In genomic region chr2:134932864-134933526, GRCh38 we compare ENCODE assay signal across 15 cellular contexts. TPM values are rescaled to one million over a fixed set of nuclear protein-coding genes. Genes with fewer than 3 reads are reported as not detected.
DNase-seq lines count a peak whose midpoint lies in the region; ATAC-seq and TF ChIP-seq lines count a peak whose summit lies in the region.
"Had no signal": no experiment of that assay in that cellular context is flagged by ENCODE, and none has a peak within 500 bp of the region (broad histone marks: within the 10 kb centered on the region; RNA-seq: fewer than 3 reads in every experiment).

No MANE protein-coding gene starts in this region.

- no peak overlapping the region for H4K8ac ChIP-seq in neuronal stem cell (ENCODE audit: low read depth, low read length)

- no peak overlapping the region for H2BK15ac ChIP-seq in neuronal stem cell (ENCODE audit: low read length)

- peaks cover 99% of the 10 kb centered on the region for H3K79me2 ChIP-seq in hepatocyte

- H2BK5ac ChIP-seq in neuronal stem cell (ENCODE audit: low read length): no peak overlapping the region

- H3K18ac ChIP-seq in neuronal stem cell (ENCODE audit: low read length): no peak overlapping the region

- H3K14ac ChIP-seq in neuronal stem cell (ENCODE audit: low read length): no peak overlapping the region

- H3K79me1 ChIP-seq in neuronal stem cell (ENCODE audit: low read depth, low read length): no peaks in the 10 kb centered on the region

- DNase-seq in CD4-positive, CD25-positive, alpha-beta regulatory T cell: no peak
- DNase-seq in HT-29 (ENCODE audit: low spot score) (peak; percentile 11), hepatocyte (ENCODE audit: low spot score) (no peak), osteocyte (ENCODE audit: extremely low spot score, unreplicated experiment) (no peak), omental fat pad (ENCODE audit: low spot score) (no peak), neuronal stem cell (ENCODE audit: low spot score) (no peak), GM19238 (ENCODE audit: insufficient read length, low spot score) (no peak), Kasumi-1 (lab: John Stamatoyannopoulos, UW) (no peak)
- DNase-seq: activated CD4-positive, CD25-positive, alpha-beta regulatory T cell treated with anti-CD3 and anti-CD28 coated beads, Interleukin-2, amount 50 U/mL, for 72 hours; DND-41; GOT3; NCI-H2081; stimulated activated CD4-positive, alpha-beta T cell treated with anti-CD3 and anti-CD28 coated beads, Interleukin-4, amount 100 ng/mL, for 1 hour; T-helper 2 cell had no signal

- ATAC-seq in CD4-positive, CD25-positive, alpha-beta regulatory T cell (ENCODE audit: low read depth in 2 of 2): no peak
- no peak for ATAC-seq in omental fat pad (ENCODE audit: low FRiP score)
- ATAC-seq: sciatic nerve had no signal

- 80% methylated on average over 3 of the region's 3 CpGs for WGBS in hepatocyte (ENCODE audit: low lambda C conversion rate, missing lambda C conversion rate)
- no CpG with 5 or more reads among the region's 3 CpGs for WGBS in neuronal stem cell (ENCODE audit: extremely low coverage in 2 of 2, insufficient read length in 2 of 2, insufficient replicate concordance in 1 of 2), 2 donors

- H3K23ac ChIP-seq in neuronal stem cell (ENCODE audit: low read depth, low read length, poor library complexity): no peak overlapping the region

- no peaks in the 10 kb centered on the region for H3K9me2 ChIP-seq in hepatocyte (replicated peaks; ENCODE audit: insufficient read depth)

- H2BK12ac ChIP-seq in neuronal stem cell (ENCODE audit: low read length): no peak overlapping the region

- H3K4me1 ChIP-seq in CD4-positive, CD25-positive, alpha-beta regulatory T cell (ENCODE audit: control insufficient read depth, insufficient read depth, low read length, poor library complexity, severe bottlenecking): peaks cover 56% of the 10 kb centered on the region
- no peaks in the 10 kb centered on the region for H3K4me1 ChIP-seq in hepatocyte (ENCODE audit: insufficient read depth)
- no peaks in the 10 kb centered on the region for H3K4me1 ChIP-seq in neuronal stem cell (ENCODE audit: control insufficient read depth in 2 of 2, insufficient read depth in 1 of 2, low read depth in 1 of 2, low read length in 2 of 2)

- H3K9me3 Mint-ChIP-seq in CD4-positive, CD25-positive, alpha-beta regulatory T cell: no peaks in the 10 kb centered on the region
- H3K9me3 Mint-ChIP-seq in osteocyte (ENCODE audit: unreplicated experiment): no peaks in the 10 kb centered on the region

- peaks cover 43 to 85% (median 75%) of the 10 kb centered on the region in 4 donors for H3K4me1 Mint-ChIP-seq in CD4-positive, CD25-positive, alpha-beta regulatory T cell
- peaks cover 20% of the 10 kb centered on the region for H3K4me1 Mint-ChIP-seq in osteocyte (ENCODE audit: unreplicated experiment)

- H3K27me3 ChIP-seq in CD4-positive, CD25-positive, alpha-beta regulatory T cell (ENCODE audit: control insufficient read depth, insufficient read depth, low read length): no peaks in the 10 kb centered on the region
- H3K27me3 ChIP-seq in hepatocyte (no peaks in the 10 kb centered on the region), neuronal stem cell (ENCODE audit: control insufficient read depth in 3 of 3, insufficient read depth in 3 of 3, low read depth in 1 of 3, low read length in 3 of 3) (no peaks in the 10 kb centered on the region)

- H2BK120ac ChIP-seq in neuronal stem cell (ENCODE audit: low read depth, low read length): no peak overlapping the region

- H4K20me1 ChIP-seq in hepatocyte (ENCODE audit: insufficient read depth, poor library complexity, severe bottlenecking): peaks cover 93% of the 10 kb centered on the region

- peak overlapping the region; percentile 57 to 92 (median 63) for H3K27ac Mint-ChIP-seq in CD4-positive, CD25-positive, alpha-beta regulatory T cell
- peak overlapping the region; percentile 42 for H3K27ac Mint-ChIP-seq in osteocyte (ENCODE audit: unreplicated experiment)

- no peak overlapping the region for H3K4ac ChIP-seq in neuronal stem cell (ENCODE audit: low read length)

- H2AFZ ChIP-seq in hepatocyte (no peak overlapping the region), neuronal stem cell (ENCODE audit: low read length) (no peak overlapping the region)

- no peak overlapping the region for H3K9ac ChIP-seq in neuronal stem cell (ENCODE audit: low read depth, low read length, poor library complexity)

- H4K91ac ChIP-seq in neuronal stem cell (ENCODE audit: low read depth, low read length, poor library complexity): no peak overlapping the region

- H3K4me2 ChIP-seq in hepatocyte: peak overlapping the region; percentile 45
- H3K4me2 ChIP-seq in neuronal stem cell (ENCODE audit: insufficient read depth, low read length, poor library complexity, severe bottlenecking): no peak overlapping the region

- no peak for TF ChIP-seq CTCF in hepatocyte (IDR thresholded peaks at IDR 0.05; ENCODE audit: poor library complexity)
- TF ChIP-seq CTCF in osteocyte (IDR thresholded peaks at IDR 0.05): no peak
- TF ChIP-seq CTCF in omental fat pad (IDR thresholded peaks at IDR 0.05): no peak

- H3K4me3 ChIP-seq in CD4-positive, CD25-positive, alpha-beta regulatory T cell (ENCODE audit: low read depth, low read length): no peak overlapping the region
- no peak overlapping the region for H3K4me3 ChIP-seq in hepatocyte
- H3K4me3 ChIP-seq in neuronal stem cell (ENCODE audit: low read length in 2 of 2): no peak overlapping the region

- peak overlapping the region; percentile 9 to 68 (median 44) for H3K4me3 Mint-ChIP-seq in CD4-positive, CD25-positive, alpha-beta regulatory T cell
- H3K4me3 Mint-ChIP-seq in osteocyte (ENCODE audit: unreplicated experiment): no peak overlapping the region

- H3K27ac ChIP-seq in CD4-positive, CD25-positive, alpha-beta regulatory T cell (ENCODE audit: insufficient read depth, low read length, poor library complexity, severe bottlenecking): no peak overlapping the region
- peak overlapping the region; percentile 52 for H3K27ac ChIP-seq in hepatocyte
- H3K27ac ChIP-seq in neuronal stem cell (replicated peaks; ENCODE audit: low read length): no peak overlapping the region

- H2AK5ac ChIP-seq in neuronal stem cell (ENCODE audit: low read depth, low read length): no peak overlapping the region

- no peaks in the 10 kb centered on the region for H3K27me3 Mint-ChIP-seq in CD4-positive, CD25-positive, alpha-beta regulatory T cell
- H3K27me3 Mint-ChIP-seq in osteocyte (ENCODE audit: unreplicated experiment): no peaks in the 10 kb centered on the region

- H3K9me3 ChIP-seq in CD4-positive, CD25-positive, alpha-beta regulatory T cell (ENCODE audit: control insufficient read depth in 2 of 2, low read length in 2 of 2): no peaks in the 10 kb centered on the region
- H3K9me3 ChIP-seq in hepatocyte (ENCODE audit: low read depth) (no peaks in the 10 kb centered on the region), neuronal stem cell (replicated peaks in 1 of 2; ENCODE audit: control insufficient read depth in 2 of 2, insufficient read depth in 1 of 2, low read depth in 1 of 2, low read length in 2 of 2) (no peaks in the 10 kb centered on the region)

- H3K36me3 ChIP-seq in CD4-positive, CD25-positive, alpha-beta regulatory T cell (ENCODE audit: control insufficient read depth, insufficient read depth, low read length): peaks cover 26% of the 10 kb centered on the region
- no peaks in the 10 kb centered on the region for H3K36me3 ChIP-seq in hepatocyte (replicated peaks; ENCODE audit: insufficient read depth, low read depth)
- peaks cover 0 to 84% of the 10 kb centered on the region in 2 donors for H3K36me3 ChIP-seq in neuronal stem cell (replicated peaks in 1 of 2; ENCODE audit: control insufficient read depth in 2 of 2, insufficient read depth in 2 of 2, low read length in 2 of 2)

- peaks cover 19% of the 10 kb centered on the region for H3K36me3 Mint-ChIP-seq in CD4-positive, CD25-positive, alpha-beta regulatory T cell
- peaks cover 11% of the 10 kb centered on the region for H3K36me3 Mint-ChIP-seq in osteocyte (ENCODE audit: unreplicated experiment)

RNA-seq across cellular contexts. Expression of gene CCNT2, which starts 14.4 kb away (rescaled TPM):
- total RNA-seq in CD4-positive, CD25-positive, alpha-beta regulatory T cell: 71.2 TPM
- polyA plus RNA-seq in CD4-positive, CD25-positive, alpha-beta regulatory T cell: 10 to 100 TPM; 18.1 to 26.5 (median 22.7) TPM
- 11.8 and 15.1 TPM in 2 replicates for total RNA-seq in HT-29 (2014; rRNA removed; shearing (Covaris generic))
- total RNA-seq in hepatocyte (27.7 and 41.7 TPM in 2 replicates), osteocyte (33.0 and 34.1 TPM in 2 replicates), omental fat pad (10 to 100 TPM; 23.2 to 41.8 (median 34.5) TPM)
- polyA plus RNA-seq in hepatocyte: 13.1 and 14.9 TPM in 2 replicates
- polyA plus RNA-seq in neuronal stem cell (2013, experiment 1 of 2): 35.7 TPM
- polyA plus RNA-seq in neuronal stem cell (2013, experiment 2 of 2): 35.6 TPM
